In the genomic region with DNA sequence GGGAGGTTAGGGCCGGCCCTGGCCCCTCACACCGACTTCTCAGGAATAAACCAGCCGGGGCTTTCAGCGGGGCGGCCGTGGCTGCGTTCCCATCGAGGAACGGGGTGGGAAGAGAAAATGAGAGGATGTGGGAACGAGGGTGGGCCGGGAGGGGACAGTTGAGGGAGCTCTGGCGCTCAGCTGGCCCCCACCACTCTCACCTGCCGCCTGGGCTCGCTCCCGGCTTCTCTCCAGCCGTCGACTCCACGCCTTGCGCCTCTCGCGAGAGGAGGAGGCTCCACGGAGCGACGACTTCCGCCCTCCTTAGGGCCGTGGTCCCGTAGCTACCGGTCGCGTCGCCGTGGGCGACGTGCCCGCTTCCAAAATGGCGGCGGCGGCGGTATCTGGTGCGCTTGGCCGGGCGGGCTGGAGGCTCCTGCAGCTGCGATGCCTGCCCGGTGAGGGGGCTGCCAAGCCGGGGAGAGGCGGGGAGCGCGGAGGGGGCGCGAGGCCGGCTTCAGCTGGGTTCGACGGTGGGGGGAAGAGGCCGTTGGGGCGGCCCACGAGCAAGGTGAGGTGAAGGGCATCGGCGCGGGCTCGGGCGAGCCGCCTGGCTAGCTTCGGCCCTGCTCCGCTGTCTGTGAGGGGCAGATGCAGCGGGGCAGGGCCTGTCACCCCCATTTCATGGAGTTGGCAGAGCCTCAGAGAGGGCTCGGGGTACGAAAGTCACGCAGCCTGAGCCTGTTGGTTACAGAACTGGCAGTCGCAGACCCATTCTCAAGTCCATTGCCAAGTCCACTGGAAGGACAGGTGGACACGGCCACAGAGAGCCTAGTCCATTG, we compare ENCODE assay signal across 1 cellular context.
TF ChIP-seq lines count a peak whose summit lies in the region.

Gene CIAPIN1 (minus strand): TSS at position 244 of the 821 bp plus-strand sequence. CDS start 6,457 bp downstream, outside the sequence.
Gene COQ9 (plus strand): TSS at position 338 of the 821 bp plus-strand sequence. CDS start 27 bp downstream, at position 365.

TF ChIP-seq in K562, 482 proteins besides CTCF, POLR2A, EP300 and RAD21 (continued from another document and continues in another):
- TF ChIP-seq, protein P1, sequence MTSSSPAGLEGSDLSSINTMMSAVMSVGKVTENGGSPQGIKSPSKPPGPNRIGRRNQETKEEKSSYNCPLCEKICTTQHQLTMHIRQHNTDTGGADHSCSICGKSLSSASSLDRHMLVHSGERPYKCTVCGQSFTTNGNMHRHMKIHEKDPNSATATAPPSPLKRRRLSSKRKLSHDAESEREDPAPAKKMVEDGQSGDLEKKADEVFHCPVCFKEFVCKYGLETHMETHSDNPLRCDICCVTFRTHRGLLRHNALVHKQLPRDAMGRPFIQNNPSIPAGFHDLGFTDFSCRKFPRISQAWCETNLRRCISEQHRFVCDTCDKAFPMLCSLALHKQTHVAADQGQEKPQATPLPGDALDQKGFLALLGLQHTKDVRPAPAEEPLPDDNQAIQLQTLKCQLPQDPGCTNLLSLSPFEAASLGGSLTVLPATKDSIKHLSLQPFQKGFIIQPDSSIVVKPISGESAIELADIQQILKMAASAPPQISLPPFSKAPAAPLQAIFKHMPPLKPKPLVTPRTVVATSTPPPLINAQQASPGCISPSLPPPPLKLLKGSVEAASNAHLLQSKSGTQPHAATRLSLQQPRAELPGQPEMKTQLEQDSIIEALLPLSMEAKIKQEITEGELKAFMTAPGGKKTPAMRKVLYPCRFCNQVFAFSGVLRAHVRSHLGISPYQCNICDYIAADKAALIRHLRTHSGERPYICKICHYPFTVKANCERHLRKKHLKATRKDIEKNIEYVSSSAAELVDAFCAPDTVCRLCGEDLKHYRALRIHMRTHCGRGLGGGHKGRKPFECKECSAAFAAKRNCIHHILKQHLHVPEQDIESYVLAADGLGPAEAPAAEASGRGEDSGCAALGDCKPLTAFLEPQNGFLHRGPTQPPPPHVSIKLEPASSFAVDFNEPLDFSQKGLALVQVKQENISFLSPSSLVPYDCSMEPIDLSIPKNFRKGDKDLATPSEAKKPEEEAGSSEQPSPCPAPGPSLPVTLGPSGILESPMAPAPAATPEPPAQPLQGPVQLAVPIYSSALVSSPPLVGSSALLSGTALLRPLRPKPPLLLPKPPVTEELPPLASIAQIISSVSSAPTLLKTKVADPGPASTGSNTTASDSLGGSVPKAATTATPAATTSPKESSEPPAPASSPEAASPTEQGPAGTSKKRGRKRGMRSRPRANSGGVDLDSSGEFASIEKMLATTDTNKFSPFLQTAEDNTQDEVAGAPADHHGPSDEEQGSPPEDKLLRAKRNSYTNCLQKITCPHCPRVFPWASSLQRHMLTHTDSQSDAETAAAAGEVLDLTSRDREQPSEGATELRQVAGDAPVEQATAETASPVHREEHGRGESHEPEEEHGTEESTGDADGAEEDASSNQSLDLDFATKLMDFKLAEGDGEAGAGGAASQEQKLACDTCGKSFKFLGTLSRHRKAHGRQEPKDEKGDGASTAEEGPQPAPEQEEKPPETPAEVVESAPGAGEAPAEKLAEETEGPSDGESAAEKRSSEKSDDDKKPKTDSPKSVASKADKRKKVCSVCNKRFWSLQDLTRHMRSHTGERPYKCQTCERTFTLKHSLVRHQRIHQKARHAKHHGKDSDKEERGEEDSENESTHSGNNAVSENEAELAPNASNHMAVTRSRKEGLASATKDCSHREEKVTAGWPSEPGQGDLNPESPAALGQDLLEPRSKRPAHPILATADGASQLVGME (CRISPR knock-in tag; IDR thresholded peaks at IDR 0.05), result peak; percentile 66; the same call in 1 of the 2 replicates
- no peak for TF ChIP-seq ZBTB49 (CRISPR knock-in tag; IDR thresholded peaks at IDR 0.05; ENCODE audit: borderline replicate concordance)
- peak; percentile 92 for TF ChIP-seq HCFC1 (IDR thresholded peaks at IDR 0.05; ENCODE audit: low read depth, low read length)
- no peak for TF ChIP-seq NCOA6 (IDR thresholded peaks at IDR 0.05)
- peak; percentile 98 for TF ChIP-seq ELF1 (tag; IDR thresholded peaks at IDR 0.05)
- peak; percentile 72; the same call in 1 of the 2 replicates for TF ChIP-seq MBD2 (IDR thresholded peaks at IDR 0.05; ENCODE audit: borderline replicate concordance, low read depth)
- no peak; the same call in 1 of the 2 replicates for TF ChIP-seq MXI1 (IDR thresholded peaks at IDR 0.05; ENCODE audit: low read depth, low read length)
- TF ChIP-seq IRF9 (tag; IDR thresholded peaks at IDR 0.05), result no peak
- no peak for TF ChIP-seq ZNF347 (CRISPR knock-in tag; IDR thresholded peaks at IDR 0.05; ENCODE audit: low read depth)
- no peak for TF ChIP-seq PTBP1 (IDR thresholded peaks at IDR 0.05; ENCODE audit: low read depth, low read length)
- TF ChIP-seq EZH2 (IDR thresholded peaks at IDR 0.05; ENCODE audit: borderline replicate concordance, low read depth, low read length), result no peak
- no peak for TF ChIP-seq RFX7 (CRISPR knock-in tag; IDR thresholded peaks at IDR 0.05)
- TF ChIP-seq KAT7 (CRISPR knock-in tag; IDR thresholded peaks at IDR 0.05; ENCODE audit: borderline replicate concordance), result peak; percentile 93
- TF ChIP-seq, protein P2, sequence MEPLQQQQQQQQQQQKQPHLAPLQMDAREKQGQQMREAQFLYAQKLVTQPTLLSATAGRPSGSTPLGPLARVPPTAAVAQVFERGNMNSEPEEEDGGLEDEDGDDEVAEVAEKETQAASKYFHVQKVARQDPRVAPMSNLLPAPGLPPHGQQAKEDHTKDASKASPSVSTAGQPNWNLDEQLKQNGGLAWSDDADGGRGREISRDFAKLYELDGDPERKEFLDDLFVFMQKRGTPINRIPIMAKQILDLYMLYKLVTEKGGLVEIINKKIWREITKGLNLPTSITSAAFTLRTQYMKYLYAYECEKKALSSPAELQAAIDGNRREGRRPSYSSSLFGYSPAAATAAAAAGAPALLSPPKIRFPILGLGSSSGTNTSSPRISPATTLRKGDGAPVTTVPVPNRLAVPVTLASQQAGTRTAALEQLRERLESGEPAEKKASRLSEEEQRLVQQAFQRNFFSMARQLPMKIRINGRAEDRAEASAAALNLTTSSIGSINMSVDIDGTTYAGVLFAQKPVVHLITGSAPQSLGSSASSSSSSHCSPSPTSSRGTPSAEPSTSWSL (CRISPR knock-in tag; IDR thresholded peaks at IDR 0.05; ENCODE audit: borderline replicate concordance), result no peak
- TF ChIP-seq FUS (optimal IDR thresholded peaks at IDR 0.05; ENCODE audit: low read depth, low read length), result peak; percentile 75
- no peak for TF ChIP-seq ZNF764 (CRISPR knock-in tag; IDR thresholded peaks at IDR 0.05; ENCODE audit: low read depth)
- TF ChIP-seq, protein P3, sequence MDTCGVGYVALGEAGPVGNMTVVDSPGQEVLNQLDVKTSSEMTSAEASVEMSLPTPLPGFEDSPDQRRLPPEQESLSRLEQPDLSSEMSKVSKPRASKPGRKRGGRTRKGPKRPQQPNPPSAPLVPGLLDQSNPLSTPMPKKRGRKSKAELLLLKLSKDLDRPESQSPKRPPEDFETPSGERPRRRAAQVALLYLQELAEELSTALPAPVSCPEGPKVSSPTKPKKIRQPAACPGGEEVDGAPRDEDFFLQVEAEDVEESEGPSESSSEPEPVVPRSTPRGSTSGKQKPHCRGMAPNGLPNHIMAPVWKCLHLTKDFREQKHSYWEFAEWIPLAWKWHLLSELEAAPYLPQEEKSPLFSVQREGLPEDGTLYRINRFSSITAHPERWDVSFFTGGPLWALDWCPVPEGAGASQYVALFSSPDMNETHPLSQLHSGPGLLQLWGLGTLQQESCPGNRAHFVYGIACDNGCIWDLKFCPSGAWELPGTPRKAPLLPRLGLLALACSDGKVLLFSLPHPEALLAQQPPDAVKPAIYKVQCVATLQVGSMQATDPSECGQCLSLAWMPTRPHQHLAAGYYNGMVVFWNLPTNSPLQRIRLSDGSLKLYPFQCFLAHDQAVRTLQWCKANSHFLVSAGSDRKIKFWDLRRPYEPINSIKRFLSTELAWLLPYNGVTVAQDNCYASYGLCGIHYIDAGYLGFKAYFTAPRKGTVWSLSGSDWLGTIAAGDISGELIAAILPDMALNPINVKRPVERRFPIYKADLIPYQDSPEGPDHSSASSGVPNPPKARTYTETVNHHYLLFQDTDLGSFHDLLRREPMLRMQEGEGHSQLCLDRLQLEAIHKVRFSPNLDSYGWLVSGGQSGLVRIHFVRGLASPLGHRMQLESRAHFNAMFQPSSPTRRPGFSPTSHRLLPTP (IDR thresholded peaks at IDR 0.05; ENCODE audit: borderline replicate concordance, extremely low read depth, insufficient read length), result no peak
- peak; percentile 88 for TF ChIP-seq RBM22 (IDR thresholded peaks at IDR 0.05; ENCODE audit: low read depth, low read length, poor library complexity, severe bottlenecking)
- TF ChIP-seq, protein P4, sequence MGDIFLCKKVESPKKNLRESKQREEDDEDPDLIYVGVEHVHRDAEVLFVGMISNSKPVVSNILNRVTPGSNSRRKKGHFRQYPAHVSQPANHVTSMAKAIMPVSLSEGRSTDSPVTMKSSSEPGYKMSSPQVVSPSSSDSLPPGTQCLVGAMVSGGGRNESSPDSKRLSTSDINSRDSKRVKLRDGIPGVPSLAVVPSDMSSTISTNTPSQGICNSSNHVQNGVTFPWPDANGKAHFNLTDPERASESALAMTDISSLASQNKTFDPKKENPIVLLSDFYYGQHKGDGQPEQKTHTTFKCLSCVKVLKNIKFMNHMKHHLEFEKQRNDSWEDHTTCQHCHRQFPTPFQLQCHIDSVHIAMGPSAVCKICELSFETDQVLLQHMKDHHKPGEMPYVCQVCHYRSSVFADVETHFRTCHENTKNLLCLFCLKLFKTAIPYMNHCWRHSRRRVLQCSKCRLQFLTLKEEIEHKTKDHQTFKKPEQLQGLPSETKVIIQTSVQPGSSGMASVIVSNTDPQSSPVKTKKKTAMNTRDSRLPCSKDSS (IDR thresholded peaks at IDR 0.05; ENCODE audit: low read depth, partially characterized antibody), result no peak
- TF ChIP-seq SAFB2 (IDR thresholded peaks at IDR 0.05; ENCODE audit: borderline replicate concordance, low read depth, low read length, severe bottlenecking), result no peak
- TF ChIP-seq TAL1 (IDR thresholded peaks at IDR 0.05), result no peak
- no peak for TF ChIP-seq ZNF717 (CRISPR knock-in tag; IDR thresholded peaks at IDR 0.05)
- TF ChIP-seq, protein P5, sequence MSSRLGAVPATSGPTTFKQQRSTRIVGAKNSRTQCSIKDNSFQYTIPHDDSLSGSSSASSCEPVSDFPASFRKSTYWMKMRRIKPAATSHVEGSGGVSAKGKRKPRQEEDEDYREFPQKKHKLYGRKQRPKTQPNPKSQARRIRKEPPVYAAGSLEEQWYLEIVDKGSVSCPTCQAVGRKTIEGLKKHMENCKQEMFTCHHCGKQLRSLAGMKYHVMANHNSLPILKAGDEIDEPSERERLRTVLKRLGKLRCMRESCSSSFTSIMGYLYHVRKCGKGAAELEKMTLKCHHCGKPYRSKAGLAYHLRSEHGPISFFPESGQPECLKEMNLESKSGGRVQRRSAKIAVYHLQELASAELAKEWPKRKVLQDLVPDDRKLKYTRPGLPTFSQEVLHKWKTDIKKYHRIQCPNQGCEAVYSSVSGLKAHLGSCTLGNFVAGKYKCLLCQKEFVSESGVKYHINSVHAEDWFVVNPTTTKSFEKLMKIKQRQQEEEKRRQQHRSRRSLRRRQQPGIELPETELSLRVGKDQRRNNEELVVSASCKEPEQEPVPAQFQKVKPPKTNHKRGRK (tag; IDR thresholded peaks at IDR 0.05), result no peak
- TF ChIP-seq, protein P6, sequence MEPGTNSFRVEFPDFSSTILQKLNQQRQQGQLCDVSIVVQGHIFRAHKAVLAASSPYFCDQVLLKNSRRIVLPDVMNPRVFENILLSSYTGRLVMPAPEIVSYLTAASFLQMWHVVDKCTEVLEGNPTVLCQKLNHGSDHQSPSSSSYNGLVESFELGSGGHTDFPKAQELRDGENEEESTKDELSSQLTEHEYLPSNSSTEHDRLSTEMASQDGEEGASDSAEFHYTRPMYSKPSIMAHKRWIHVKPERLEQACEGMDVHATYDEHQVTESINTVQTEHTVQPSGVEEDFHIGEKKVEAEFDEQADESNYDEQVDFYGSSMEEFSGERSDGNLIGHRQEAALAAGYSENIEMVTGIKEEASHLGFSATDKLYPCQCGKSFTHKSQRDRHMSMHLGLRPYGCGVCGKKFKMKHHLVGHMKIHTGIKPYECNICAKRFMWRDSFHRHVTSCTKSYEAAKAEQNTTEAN (CRISPR knock-in tag; IDR thresholded peaks at IDR 0.05), result no peak
- no peak for TF ChIP-seq ZFP30 (CRISPR knock-in tag; IDR thresholded peaks at IDR 0.05; ENCODE audit: borderline replicate concordance)
- no peak for TF ChIP-seq ZKSCAN3 (CRISPR knock-in tag; IDR thresholded peaks at IDR 0.05)
- no peak for TF ChIP-seq CREBBP (IDR thresholded peaks at IDR 0.05; ENCODE audit: low read depth, low read length)
- TF ChIP-seq ETS2 (tag; IDR thresholded peaks at IDR 0.05; ENCODE audit: borderline replicate concordance, poor library complexity, severe bottlenecking), result no peak
- no peak for TF ChIP-seq MEIS2 (IDR thresholded peaks at IDR 0.05; ENCODE audit: partially characterized antibody)
- TF ChIP-seq ZNF232 (CRISPR knock-in tag; IDR thresholded peaks at IDR 0.05), result 0 out of 2 replicates have a peak, but pooled peaks have one; percentile 13
- no peak for TF ChIP-seq TRIM28 (IDR thresholded peaks at IDR 0.05)
- TF ChIP-seq ZNF589 (CRISPR knock-in tag; IDR thresholded peaks at IDR 0.05; ENCODE audit: low read depth), result 0 out of 2 replicates have a peak, but pooled peaks have one; percentile 32
- peak; percentile 96 for TF ChIP-seq GABPB1 (CRISPR knock-in tag; IDR thresholded peaks at IDR 0.05)
- peak; percentile 93 for TF ChIP-seq CREB1 (IDR thresholded peaks at IDR 0.05)
- TF ChIP-seq CREB1 (CRISPR knock-in tag; IDR thresholded peaks at IDR 0.05), result peak; percentile 96
- TF ChIP-seq ELF2 (CRISPR knock-in tag; IDR thresholded peaks at IDR 0.05), result peak; percentile 99
- no peak for TF ChIP-seq PPARD (CRISPR knock-in tag; IDR thresholded peaks at IDR 0.05)
- TF ChIP-seq NFIX (CRISPR knock-in tag; IDR thresholded peaks at IDR 0.05; ENCODE audit: low read depth), result no peak
